In genomic region chr16:85490971-85491771, GRCh38 we compare ENCODE assay signal across 10 cellular contexts.
A peak's percentile ranks its signal among the peaks of the same experiment; 100 is the strongest.
DNase-seq lines count a peak whose midpoint lies in the region; ATAC-seq and TF ChIP-seq lines count a peak whose summit lies in the region.
"Had no signal": no experiment of that assay in that cellular context is flagged by ENCODE, and none has a peak within 500 bp of the region (broad histone marks: within the 10 kb centered on the region; RNA-seq: fewer than 3 reads in every experiment).

No MANE protein-coding gene starts in this region.

- intact Hi-C loops in breast epithelium (cut with DNase I; ENCODE audit: low total_unique reads), result no loop called here

- H3K36me3 ChIP-seq in SK-N-SH (replicated peaks in 1 of 2; ENCODE audit: control insufficient read depth in 1 of 2, insufficient read depth in 2 of 2, low read length in 1 of 2) (no peaks in the 10 kb centered on the region), breast epithelium (no peaks in the 10 kb centered on the region), parathyroid adenoma (ENCODE audit: control insufficient read depth, insufficient read depth, low read length) (no peaks in the 10 kb centered on the region)

- H3K27ac ChIP-seq in SK-N-SH (ENCODE audit: low read depth in 2 of 2, low read length in 1 of 2) (no peak overlapping the region; a peak in 1 of 4 replicates), breast epithelium (peak overlapping the region; percentile 63 to 75), parathyroid adenoma (peak overlapping the region; percentile 94), coronary artery (peak overlapping the region in 1 of 2 donors; percentile 50)
- H3K27ac ChIP-seq: SK-N-MC had no signal

- peak; percentile 75 for TF ChIP-seq CTCF in GM13976 (IDR thresholded peaks at IDR 0.05; ENCODE audit: borderline replicate concordance, control extremely low read depth, extremely low read depth, insufficient read depth, missing control alignments)
- peak; percentile 50 for TF ChIP-seq CTCF in SK-N-SH (IDR thresholded peaks at IDR 0.05)
- peak in 1 of 3 donors; percentile 14 for TF ChIP-seq CTCF in breast epithelium (IDR thresholded peaks at IDR 0.05)
- peak; percentile 64 for TF ChIP-seq CTCF in parathyroid adenoma (IDR thresholded peaks at IDR 0.05)
- no peak for TF ChIP-seq CTCF in coronary artery (IDR thresholded peaks at IDR 0.05)

- TF ChIP-seq EP300 in SK-N-SH (IDR thresholded peaks at IDR 0.05; ENCODE audit: borderline replicate concordance in 1 of 2, low read depth in 1 of 2, low read length in 1 of 2), result no peak

- TF ChIP-seq RAD21 in SK-N-SH (IDR thresholded peaks at IDR 0.05; ENCODE audit: low read length), result peak; percentile 29

- no peaks in the 10 kb centered on the region for H3K79me2 ChIP-seq in SK-N-SH (ENCODE audit: insufficient read depth)
- peaks cover 86% of the 10 kb centered on the region for H3K79me2 ChIP-seq in parathyroid adenoma

- DNase-seq in GM13976 (ENCODE audit: low spot score) (peak; percentile 85), SK-N-SH (no peak), breast epithelium (ENCODE audit: low spot score in 2 of 2) (no peak), NCI-H774 (lab: John Stamatoyannopoulos, UW) (no peak), coronary artery (ENCODE audit: low spot score) (no peak), COLO829 (ENCODE audit: low spot score) (no peak)

- H3K4me3 ChIP-seq in SK-N-SH (ENCODE audit: low read depth in 2 of 2, low read length in 1 of 2) (no peak overlapping the region), breast epithelium (no peak overlapping the region), parathyroid adenoma (ENCODE audit: low read depth, low read length) (no peak overlapping the region), coronary artery (no peak overlapping the region)
- H3K4me3 ChIP-seq: SK-N-MC, skin epidermis had no signal

- H3K9me2 ChIP-seq in SK-N-SH, result no peaks in the 10 kb centered on the region

- H3K4me1 ChIP-seq in SK-N-SH (ENCODE audit: control insufficient read depth in 1 of 2, insufficient read depth in 2 of 2, low read depth in 1 of 2, low read length in 1 of 2), result peaks cover 0 to 14% of the 10 kb centered on the region in 2 experiments; a peak in 1 of 4 replicates
- H3K4me1 ChIP-seq in breast epithelium, result peaks cover 0 to 19% of the 10 kb centered on the region in 2 donors
- H3K4me1 ChIP-seq in parathyroid adenoma, result peaks cover 25% of the 10 kb centered on the region

- H3K4me2 ChIP-seq in SK-N-SH (no peak overlapping the region), parathyroid adenoma (ENCODE audit: low read length) (peak overlapping the region; percentile 76)

- H4K20me1 ChIP-seq in SK-N-SH (ENCODE audit: insufficient read depth), result 0 out of 2 replicates have a peak, but pooled peaks cover 4% of the 10 kb centered on the region

- CTCF ChIA-PET in SK-N-SH (lab: Yijun Ruan, JAX), result interaction anchor here (0.7 to 1.9 kb wide), 12 partner anchors 10 to 158 kb away, joined by 3 to 8 read pairs (median 3); no protein-coding TSS in a partner anchor

- 88% methylated on average over 12 of the region's 21 CpGs for WGBS in SK-N-SH (ENCODE audit: low lambda C conversion rate)

- H3K9me3 ChIP-seq in SK-N-SH (no peaks in the 10 kb centered on the region), breast epithelium (no peaks in the 10 kb centered on the region), parathyroid adenoma (ENCODE audit: control insufficient read depth, low read length) (no peaks in the 10 kb centered on the region)

- H3K9ac ChIP-seq in SK-N-SH (no peak overlapping the region), parathyroid adenoma (no peak overlapping the region)

- no peak overlapping the region for H2AFZ ChIP-seq in SK-N-SH (ENCODE audit: low read depth)
- no peak overlapping the region for H2AFZ ChIP-seq in parathyroid adenoma

- no peaks in the 10 kb centered on the region for H3K27me3 ChIP-seq in SK-N-SH (ENCODE audit: insufficient read depth)
- no peaks in the 10 kb centered on the region for H3K27me3 ChIP-seq in breast epithelium
- no peaks in the 10 kb centered on the region for H3K27me3 ChIP-seq in parathyroid adenoma (ENCODE audit: control insufficient read depth, insufficient read depth, low read length)

- no peak for ATAC-seq in GM19395 (IDR thresholded peaks at IDR 0.05; ENCODE audit: unreplicated experiment)

- no peaks in the 10 kb centered on the region for H3F3A ChIP-seq in SK-N-SH (replicated peaks; ENCODE audit: insufficient read depth)

- TF ChIP-seq POLR2A in breast epithelium (IDR thresholded peaks at IDR 0.05), result no peak

- POLR2A ChIA-PET in SK-N-SH (lab: Yijun Ruan, JAX), result interaction anchor here (1.1 kb wide), 1 partner anchor 64 kb away, joined by 3 read pairs; no protein-coding TSS in a partner anchor

- in situ Hi-C loops in GM13976 (cut with MboI; ENCODE audit: low sequenced_read_pairs, unreplicated experiment), result loop anchor here (10.0 kb wide), 1 partner anchor 114 kb away; no protein-coding TSS in a partner anchor

TF ChIP-seq in SK-N-SH, 30 proteins besides CTCF, POLR2A, EP300 and RAD21:
- peak; percentile 20 for TF ChIP-seq SMC3 (IDR thresholded peaks at IDR 0.05; ENCODE audit: low read depth, low read length)
- no peak for TF ChIP-seq IRF3 (IDR thresholded peaks at IDR 0.05; ENCODE audit: low read depth, low read length)
TF ChIP-seq in SK-N-SH: peak in this region for 1.

Comparison
In these comparisons a context has a peak if more than half of its experiments do, and no peak if none do; other contexts are left out.
1. H3K27ac ChIP-seq: peak in breast epithelium (2 of 2) and parathyroid adenoma (single experiment); none in SK-N-SH (0 of 2).